ENCODE assay signal across 1 cellular context in genomic region chr3:66808891-66809578, GRCh38.
TF ChIP-seq lines count a peak whose summit lies in the region.

No MANE protein-coding gene starts in this region.

TF ChIP-seq in HepG2, 621 proteins besides CTCF, POLR2A, EP300 and RAD21 (continued from another document and continues in another):
- TF ChIP-seq ONECUT2 (CRISPR knock-in tag; IDR thresholded peaks at IDR 0.05), result peak; percentile 95
- TF ChIP-seq CBX1 (IDR thresholded peaks at IDR 0.05; ENCODE audit: low read depth), result no peak
- peak; percentile 16 to 49; a peak in 2 of 4 replicates for TF ChIP-seq NR2F1 (CRISPR knock-in tag; IDR thresholded peaks at IDR 0.05)
- TF ChIP-seq ZSCAN22 (CRISPR knock-in tag; IDR thresholded peaks at IDR 0.05), result no peak
- 0 out of 2 replicates have a peak, but pooled peaks have one; percentile 15 for TF ChIP-seq PHF8 (CRISPR knock-in tag; IDR thresholded peaks at IDR 0.05)
- TF ChIP-seq JUND (CRISPR knock-in tag; IDR thresholded peaks at IDR 0.05), result 0 out of 2 replicates have a peak, but pooled peaks have one; percentile 20
- TF ChIP-seq, protein P1, sequence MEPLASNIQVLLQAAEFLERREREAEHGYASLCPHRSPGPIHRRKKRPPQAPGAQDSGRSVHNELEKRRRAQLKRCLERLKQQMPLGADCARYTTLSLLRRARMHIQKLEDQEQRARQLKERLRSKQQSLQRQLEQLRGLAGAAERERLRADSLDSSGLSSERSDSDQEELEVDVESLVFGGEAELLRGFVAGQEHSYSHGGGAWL (CRISPR knock-in tag; IDR thresholded peaks at IDR 0.05), result no peak
- peak; percentile 18; the same call in 1 of the 2 replicates for TF ChIP-seq ZNF670 (CRISPR knock-in tag; IDR thresholded peaks at IDR 0.05; ENCODE audit: borderline replicate concordance)
- TF ChIP-seq PHF21A (CRISPR knock-in tag; IDR thresholded peaks at IDR 0.05), result peak; percentile 81
- no peak for TF ChIP-seq NR2C2 (CRISPR knock-in tag; IDR thresholded peaks at IDR 0.05; ENCODE audit: borderline replicate concordance)
- TF ChIP-seq, protein P2, sequence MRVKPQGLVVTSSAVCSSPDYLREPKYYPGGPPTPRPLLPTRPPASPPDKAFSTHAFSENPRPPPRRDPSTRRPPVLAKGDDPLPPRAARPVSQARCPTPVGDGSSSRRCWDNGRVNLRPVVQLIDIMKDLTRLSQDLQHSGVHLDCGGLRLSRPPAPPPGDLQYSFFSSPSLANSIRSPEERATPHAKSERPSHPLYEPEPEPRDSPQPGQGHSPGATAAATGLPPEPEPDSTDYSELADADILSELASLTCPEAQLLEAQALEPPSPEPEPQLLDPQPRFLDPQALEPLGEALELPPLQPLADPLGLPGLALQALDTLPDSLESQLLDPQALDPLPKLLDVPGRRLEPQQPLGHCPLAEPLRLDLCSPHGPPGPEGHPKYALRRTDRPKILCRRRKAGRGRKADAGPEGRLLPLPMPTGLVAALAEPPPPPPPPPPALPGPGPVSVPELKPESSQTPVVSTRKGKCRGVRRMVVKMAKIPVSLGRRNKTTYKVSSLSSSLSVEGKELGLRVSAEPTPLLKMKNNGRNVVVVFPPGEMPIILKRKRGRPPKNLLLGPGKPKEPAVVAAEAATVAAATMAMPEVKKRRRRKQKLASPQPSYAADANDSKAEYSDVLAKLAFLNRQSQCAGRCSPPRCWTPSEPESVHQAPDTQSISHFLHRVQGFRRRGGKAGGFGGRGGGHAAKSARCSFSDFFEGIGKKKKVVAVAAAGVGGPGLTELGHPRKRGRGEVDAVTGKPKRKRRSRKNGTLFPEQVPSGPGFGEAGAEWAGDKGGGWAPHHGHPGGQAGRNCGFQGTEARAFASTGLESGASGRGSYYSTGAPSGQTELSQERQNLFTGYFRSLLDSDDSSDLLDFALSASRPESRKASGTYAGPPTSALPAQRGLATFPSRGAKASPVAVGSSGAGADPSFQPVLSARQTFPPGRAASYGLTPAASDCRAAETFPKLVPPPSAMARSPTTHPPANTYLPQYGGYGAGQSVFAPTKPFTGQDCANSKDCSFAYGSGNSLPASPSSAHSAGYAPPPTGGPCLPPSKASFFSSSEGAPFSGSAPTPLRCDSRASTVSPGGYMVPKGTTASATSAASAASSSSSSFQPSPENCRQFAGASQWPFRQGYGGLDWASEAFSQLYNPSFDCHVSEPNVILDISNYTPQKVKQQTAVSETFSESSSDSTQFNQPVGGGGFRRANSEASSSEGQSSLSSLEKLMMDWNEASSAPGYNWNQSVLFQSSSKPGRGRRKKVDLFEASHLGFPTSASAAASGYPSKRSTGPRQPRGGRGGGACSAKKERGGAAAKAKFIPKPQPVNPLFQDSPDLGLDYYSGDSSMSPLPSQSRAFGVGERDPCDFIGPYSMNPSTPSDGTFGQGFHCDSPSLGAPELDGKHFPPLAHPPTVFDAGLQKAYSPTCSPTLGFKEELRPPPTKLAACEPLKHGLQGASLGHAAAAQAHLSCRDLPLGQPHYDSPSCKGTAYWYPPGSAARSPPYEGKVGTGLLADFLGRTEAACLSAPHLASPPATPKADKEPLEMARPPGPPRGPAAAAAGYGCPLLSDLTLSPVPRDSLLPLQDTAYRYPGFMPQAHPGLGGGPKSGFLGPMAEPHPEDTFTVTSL (CRISPR knock-in tag; IDR thresholded peaks at IDR 0.05; ENCODE audit: borderline replicate concordance), result peak; percentile 85; the same call in 1 of the 2 replicates
- no peak for TF ChIP-seq NR2F6 (IDR thresholded peaks at IDR 0.05)
- no peak; the same call in 1 of the 2 replicates for TF ChIP-seq NR2F6 (CRISPR knock-in tag; IDR thresholded peaks at IDR 0.05)
- TF ChIP-seq ZC3H13 (CRISPR knock-in tag; IDR thresholded peaks at IDR 0.05), result no peak
- TF ChIP-seq SALL1 (CRISPR knock-in tag; IDR thresholded peaks at IDR 0.05), result peak; percentile 97
- TF ChIP-seq TBX2 (CRISPR knock-in tag; IDR thresholded peaks at IDR 0.05; ENCODE audit: borderline replicate concordance), result peak; percentile 86
- TF ChIP-seq CBX5 (CRISPR knock-in tag; IDR thresholded peaks at IDR 0.05; ENCODE audit: borderline replicate concordance), result no peak
- TF ChIP-seq SKI (IDR thresholded peaks at IDR 0.05; ENCODE audit: partially characterized antibody), result peak; percentile 94
- TF ChIP-seq TCF7 (IDR thresholded peaks at IDR 0.05; ENCODE audit: low read depth), result peak; percentile 23; the same call in 1 of the 2 replicates
- no peak for TF ChIP-seq ZNF552 (CRISPR knock-in tag; IDR thresholded peaks at IDR 0.05; ENCODE audit: borderline replicate concordance)
- peak; percentile 97 for TF ChIP-seq RARA (CRISPR knock-in tag; IDR thresholded peaks at IDR 0.05)
- peak; percentile 40; the same call in 1 of the 2 replicates for TF ChIP-seq TBX3 (IDR thresholded peaks at IDR 0.05; ENCODE audit: borderline replicate concordance)
- no peak for TF ChIP-seq TOE1 (CRISPR knock-in tag; IDR thresholded peaks at IDR 0.05)
- peak; percentile 57; the same call in 1 of the 2 replicates for TF ChIP-seq MAX (IDR thresholded peaks at IDR 0.05)
- TF ChIP-seq KAT2B (IDR thresholded peaks at IDR 0.05; ENCODE audit: borderline replicate concordance, low read depth, low read length), result peak; percentile 54
- TF ChIP-seq ATAD3A (CRISPR knock-in tag; IDR thresholded peaks at IDR 0.05), result no peak
- TF ChIP-seq ZNF136 (CRISPR knock-in tag; IDR thresholded peaks at IDR 0.05; ENCODE audit: low read depth), result peak; percentile 53; the same call in 1 of the 2 replicates
- no peak for TF ChIP-seq NFE2 (CRISPR knock-in tag; IDR thresholded peaks at IDR 0.05)
- TF ChIP-seq PHB2 (IDR thresholded peaks at IDR 0.05; ENCODE audit: partially characterized antibody), result no peak
- peak; percentile 50; the same call in 1 of the 2 replicates for TF ChIP-seq FOXO1 (CRISPR knock-in tag; IDR thresholded peaks at IDR 0.05)
- TF ChIP-seq ZSCAN12 (CRISPR knock-in tag; IDR thresholded peaks at IDR 0.05), result no peak
- TF ChIP-seq, protein P3, sequence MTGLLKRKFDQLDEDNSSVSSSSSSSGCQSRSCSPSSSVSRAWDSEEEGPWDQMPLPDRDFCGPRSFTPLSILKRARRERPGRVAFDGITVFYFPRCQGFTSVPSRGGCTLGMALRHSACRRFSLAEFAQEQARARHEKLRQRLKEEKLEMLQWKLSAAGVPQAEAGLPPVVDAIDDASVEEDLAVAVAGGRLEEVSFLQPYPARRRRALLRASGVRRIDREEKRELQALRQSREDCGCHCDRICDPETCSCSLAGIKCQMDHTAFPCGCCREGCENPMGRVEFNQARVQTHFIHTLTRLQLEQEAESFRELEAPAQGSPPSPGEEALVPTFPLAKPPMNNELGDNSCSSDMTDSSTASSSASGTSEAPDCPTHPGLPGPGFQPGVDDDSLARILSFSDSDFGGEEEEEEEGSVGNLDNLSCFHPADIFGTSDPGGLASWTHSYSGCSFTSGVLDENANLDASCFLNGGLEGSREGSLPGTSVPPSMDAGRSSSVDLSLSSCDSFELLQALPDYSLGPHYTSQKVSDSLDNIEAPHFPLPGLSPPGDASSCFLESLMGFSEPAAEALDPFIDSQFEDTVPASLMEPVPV (CRISPR knock-in tag; IDR thresholded peaks at IDR 0.05), result no peak
- no peak for TF ChIP-seq ZSCAN31 (CRISPR knock-in tag; IDR thresholded peaks at IDR 0.05; ENCODE audit: low read depth)
- peak; percentile 90; the same call in 1 of the 2 replicates for TF ChIP-seq ZNF292 (CRISPR knock-in tag; IDR thresholded peaks at IDR 0.05; ENCODE audit: borderline replicate concordance, low read depth)
- TF ChIP-seq E2F1 (CRISPR knock-in tag; IDR thresholded peaks at IDR 0.05), result 0 out of 2 replicates have a peak, but pooled peaks have one; percentile 7
- peak; percentile 80 for TF ChIP-seq NCOA2 (CRISPR knock-in tag; IDR thresholded peaks at IDR 0.05)
- TF ChIP-seq ZBTB4 (CRISPR knock-in tag; IDR thresholded peaks at IDR 0.05; ENCODE audit: borderline replicate concordance), result 0 out of 2 replicates have a peak, but pooled peaks have one; percentile 41
- peak; percentile 57; the same call in 1 of the 2 replicates for TF ChIP-seq ARNTL (CRISPR knock-in tag; IDR thresholded peaks at IDR 0.05)
- TF ChIP-seq SOX13 (IDR thresholded peaks at IDR 0.05), result 0 out of 2 replicates have a peak, but pooled peaks have one; percentile 9
- TF ChIP-seq SOX13 (CRISPR knock-in tag; conservative IDR thresholded peaks at IDR 0.05 in 1 of 2, IDR thresholded peaks at IDR 0.05 in 1 of 2), result peak in 1 of 2 experiments; percentile 59; a peak in 1 of 4 replicates
- TF ChIP-seq ZNF180 (CRISPR knock-in tag; IDR thresholded peaks at IDR 0.05; ENCODE audit: borderline replicate concordance, low read depth), result no peak
- peak; percentile 75; the same call in 1 of the 2 replicates for TF ChIP-seq NCOR1 (IDR thresholded peaks at IDR 0.05; ENCODE audit: borderline replicate concordance, low read length)
- no peak for TF ChIP-seq ATM (IDR thresholded peaks at IDR 0.05; ENCODE audit: borderline replicate concordance)
- TF ChIP-seq ASH2L (IDR thresholded peaks at IDR 0.05; ENCODE audit: insufficient read length, low read depth, low read length), result peak; percentile 93
- peak; percentile 52; the same call in 1 of the 2 replicates for TF ChIP-seq ATF7-NPFF (CRISPR knock-in tag; IDR thresholded peaks at IDR 0.05; ENCODE audit: low read depth)
- 0 out of 2 replicates have a peak, but pooled peaks have one; percentile 18 for TF ChIP-seq ZNF3 (CRISPR knock-in tag; IDR thresholded peaks at IDR 0.05)
- TF ChIP-seq, protein P4, sequence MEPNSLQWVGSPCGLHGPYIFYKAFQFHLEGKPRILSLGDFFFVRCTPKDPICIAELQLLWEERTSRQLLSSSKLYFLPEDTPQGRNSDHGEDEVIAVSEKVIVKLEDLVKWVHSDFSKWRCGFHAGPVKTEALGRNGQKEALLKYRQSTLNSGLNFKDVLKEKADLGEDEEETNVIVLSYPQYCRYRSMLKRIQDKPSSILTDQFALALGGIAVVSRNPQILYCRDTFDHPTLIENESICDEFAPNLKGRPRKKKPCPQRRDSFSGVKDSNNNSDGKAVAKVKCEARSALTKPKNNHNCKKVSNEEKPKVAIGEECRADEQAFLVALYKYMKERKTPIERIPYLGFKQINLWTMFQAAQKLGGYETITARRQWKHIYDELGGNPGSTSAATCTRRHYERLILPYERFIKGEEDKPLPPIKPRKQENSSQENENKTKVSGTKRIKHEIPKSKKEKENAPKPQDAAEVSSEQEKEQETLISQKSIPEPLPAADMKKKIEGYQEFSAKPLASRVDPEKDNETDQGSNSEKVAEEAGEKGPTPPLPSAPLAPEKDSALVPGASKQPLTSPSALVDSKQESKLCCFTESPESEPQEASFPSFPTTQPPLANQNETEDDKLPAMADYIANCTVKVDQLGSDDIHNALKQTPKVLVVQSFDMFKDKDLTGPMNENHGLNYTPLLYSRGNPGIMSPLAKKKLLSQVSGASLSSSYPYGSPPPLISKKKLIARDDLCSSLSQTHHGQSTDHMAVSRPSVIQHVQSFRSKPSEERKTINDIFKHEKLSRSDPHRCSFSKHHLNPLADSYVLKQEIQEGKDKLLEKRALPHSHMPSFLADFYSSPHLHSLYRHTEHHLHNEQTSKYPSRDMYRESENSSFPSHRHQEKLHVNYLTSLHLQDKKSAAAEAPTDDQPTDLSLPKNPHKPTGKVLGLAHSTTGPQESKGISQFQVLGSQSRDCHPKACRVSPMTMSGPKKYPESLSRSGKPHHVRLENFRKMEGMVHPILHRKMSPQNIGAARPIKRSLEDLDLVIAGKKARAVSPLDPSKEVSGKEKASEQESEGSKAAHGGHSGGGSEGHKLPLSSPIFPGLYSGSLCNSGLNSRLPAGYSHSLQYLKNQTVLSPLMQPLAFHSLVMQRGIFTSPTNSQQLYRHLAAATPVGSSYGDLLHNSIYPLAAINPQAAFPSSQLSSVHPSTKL (CRISPR knock-in tag; IDR thresholded peaks at IDR 0.05), result peak; percentile 71
- peak; percentile 95 for TF ChIP-seq RXRA (CRISPR knock-in tag; IDR thresholded peaks at IDR 0.05)
- TF ChIP-seq FLYWCH1 (CRISPR knock-in tag; IDR thresholded peaks at IDR 0.05), result no peak
- no peak for TF ChIP-seq ZNF235 (CRISPR knock-in tag; IDR thresholded peaks at IDR 0.05; ENCODE audit: borderline replicate concordance)
- no peak for TF ChIP-seq JUNB (CRISPR knock-in tag; IDR thresholded peaks at IDR 0.05; ENCODE audit: borderline replicate concordance)
- no peak for TF ChIP-seq ZMYM3 (CRISPR knock-in tag; IDR thresholded peaks at IDR 0.05)
